Comparison of ENCODE assay signal across 34 cellular contexts in the genomic region with DNA sequence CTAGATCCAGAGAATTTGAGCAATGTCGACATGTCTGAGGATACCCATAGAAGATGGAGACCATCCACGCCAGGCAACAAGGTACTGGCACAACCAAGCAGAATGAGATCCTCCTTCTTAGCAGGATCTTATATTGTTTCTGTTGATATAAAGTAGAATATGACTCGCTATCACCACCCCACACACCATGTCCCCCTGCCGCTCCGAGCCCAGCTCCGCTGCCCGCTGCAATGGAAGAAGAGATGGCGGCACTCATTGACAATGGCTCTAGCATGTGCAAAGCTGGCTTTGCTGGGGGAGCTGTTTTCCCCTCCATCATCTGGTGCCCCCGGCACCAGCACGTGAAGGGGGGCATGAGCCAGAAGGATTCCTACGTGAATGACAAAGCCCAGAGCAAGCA. TPM values are rescaled to one million over a fixed set of nuclear protein-coding genes. Genes with fewer than 3 reads are reported as not detected.
"Had no signal": no experiment of that assay in that cellular context is flagged by ENCODE, and none has a peak within 500 bp of the region (broad histone marks: within the 10 kb centered on the region; RNA-seq: fewer than 3 reads in every experiment).

No MANE protein-coding gene starts in this region.

- H3K36me3 ChIP-seq: adrenal gland, ascending aorta, brain microvascular endothelial cell, breast epithelium, cardiac muscle cell had no signal

- H3K27ac ChIP-seq: adrenal gland, ascending aorta, body of pancreas, brain microvascular endothelial cell, breast epithelium, cardiac muscle cell had no signal

- H3K27me3 ChIP-seq: adrenal gland, ascending aorta, body of pancreas, brain microvascular endothelial cell, breast epithelium had no signal

- H3K4me3 ChIP-seq: adrenal gland, ascending aorta, body of pancreas, breast epithelium, cardiac muscle cell had no signal

- H3K4me1 ChIP-seq: adrenal gland, ascending aorta, body of pancreas, breast epithelium had no signal

- H3K9me3 ChIP-seq: adrenal gland, ascending aorta, body of pancreas, breast epithelium had no signal

- DNase-seq: activated effector memory CD4-positive, alpha-beta T cell treated with anti-CD3 and anti-CD28 coated beads, Interleukin-2, amount 50 U/mL, for 16 hours; activated effector memory CD4-positive, alpha-beta T cell treated with Interleukin-2 at 50 U/mL for 16 hours; activated gamma-delta T cell; activated gamma-delta T cell treated with Interleukin-2 at 50 U/mL for 16 hours; activated naive CD4-positive, alpha-beta T cell; activated naive CD4-positive, alpha-beta T cell treated with anti-CD3 and anti-CD28 coated beads for 36 hours; activated naive CD4-positive, alpha-beta T cell treated with anti-CD3 and anti-CD28 coated beads, Interleukin-2, amount 10 ng/mL, durations not matched to agents 7 days and 5 days; activated naive CD4-positive, alpha-beta T cell treated with anti-CD3 and anti-CD28 coated beads, Interleukin-2, amount 50 U/mL, for 16 hours; activated naive CD4-positive, alpha-beta T cell treated with Interleukin-2 at 50 U/mL for 16 hours; activated naive CD8-positive, alpha-beta T cell treated with anti-CD3 and anti-CD28 coated beads for 36 hours; activated naive CD8-positive, alpha-beta T cell treated with anti-CD3 and anti-CD28 coated beads, Interleukin-2, amount 10 ng/mL, durations not matched to agents 7 days and 5 days; activated naive CD8-positive, alpha-beta T cell treated with anti-CD3 and anti-CD28 coated beads, Interleukin-2, amount 50 U/mL, for 24 hours; activated T-cell treated with anti-CD3 and anti-CD28 coated beads, Interleukin-2, amount 50 U/mL, for 1 hour; activated T-cell treated with anti-CD3 and anti-CD28 coated beads, Interleukin-2, amount 50 U/mL, for 24 hours; activated T-cell treated with anti-CD3 and anti-CD28 coated beads, Interleukin-2, amount 50 U/mL, for 4 hours; activated T-cell treated with anti-CD3 and anti-CD28 coated beads, Interleukin-2, amount 50 U/mL, for 48 hours; activated T-cell treated with anti-CD3 and anti-CD28 coated beads, Interleukin-2, amount 50 U/mL, for 72 hours; adrenal gland; amniotic stem cell; amygdala; anterior cingulate cortex; aorta; body of pancreas; brain microvascular endothelial cell; caudate nucleus; central memory CD4-positive, alpha-beta T cell; cerebellar nuclear complex had no signal

RNA-seq across cellular contexts. Expression of gene FBXL7, which starts 49.5 kb away (rescaled TPM):
- total RNA-seq: activated naive CD4-positive, alpha-beta T cell treated with anti-CD3 and anti-CD28 coated beads for 36 hours; activated naive CD4-positive, alpha-beta T cell treated with anti-CD3 and anti-CD28 coated beads, Interleukin-2, amount 50 U/mL, for 72 hours; activated naive CD8-positive, alpha-beta T cell treated with anti-CD3 and anti-CD28 coated beads for 36 hours; activated naive CD8-positive, alpha-beta T cell treated with anti-CD3 and anti-CD28 coated beads, Interleukin-2, amount 10 ng/mL, durations not matched to agents 7 days and 5 days; activated T-cell treated with anti-CD3 and anti-CD28 coated beads, Interleukin-2, amount 50 U/mL, for 4 hours; activated T-cell treated with anti-CD3 and anti-CD28 coated beads, Interleukin-2, amount 50 U/mL, for 72 hours; activated T-helper 1 cell treated with anti-CD3 and anti-CD28 coated beads, Interleukin-12 subunit alpha, Interleukin-12 subunit beta, Interleukin-2, Interleukin-4 antibody, amounts not matched to agents 30 ng/mL and 10 ng/mL and 1 ng/mL, durations not matched to agents 14 hours and 24 hours and 36 hours; activated T-helper 17 cell treated with anti-CD3 and anti-CD28 coated beads, Interleukin-2, amount 50 U/mL, for 72 hours; activated T-helper 2 cell treated with anti-CD3 and anti-CD28 coated beads, Interferon-gamma antibody, Interleukin-2, Interleukin-4, amounts not matched to agents 10 μg/mL and 5 μg/mL and 100 μg/mL, durations not matched to agents 14 hours and 24 hours and 36 hours had no signal
